ENCODE assay signal across 14 cellular contexts in the genomic region with DNA sequence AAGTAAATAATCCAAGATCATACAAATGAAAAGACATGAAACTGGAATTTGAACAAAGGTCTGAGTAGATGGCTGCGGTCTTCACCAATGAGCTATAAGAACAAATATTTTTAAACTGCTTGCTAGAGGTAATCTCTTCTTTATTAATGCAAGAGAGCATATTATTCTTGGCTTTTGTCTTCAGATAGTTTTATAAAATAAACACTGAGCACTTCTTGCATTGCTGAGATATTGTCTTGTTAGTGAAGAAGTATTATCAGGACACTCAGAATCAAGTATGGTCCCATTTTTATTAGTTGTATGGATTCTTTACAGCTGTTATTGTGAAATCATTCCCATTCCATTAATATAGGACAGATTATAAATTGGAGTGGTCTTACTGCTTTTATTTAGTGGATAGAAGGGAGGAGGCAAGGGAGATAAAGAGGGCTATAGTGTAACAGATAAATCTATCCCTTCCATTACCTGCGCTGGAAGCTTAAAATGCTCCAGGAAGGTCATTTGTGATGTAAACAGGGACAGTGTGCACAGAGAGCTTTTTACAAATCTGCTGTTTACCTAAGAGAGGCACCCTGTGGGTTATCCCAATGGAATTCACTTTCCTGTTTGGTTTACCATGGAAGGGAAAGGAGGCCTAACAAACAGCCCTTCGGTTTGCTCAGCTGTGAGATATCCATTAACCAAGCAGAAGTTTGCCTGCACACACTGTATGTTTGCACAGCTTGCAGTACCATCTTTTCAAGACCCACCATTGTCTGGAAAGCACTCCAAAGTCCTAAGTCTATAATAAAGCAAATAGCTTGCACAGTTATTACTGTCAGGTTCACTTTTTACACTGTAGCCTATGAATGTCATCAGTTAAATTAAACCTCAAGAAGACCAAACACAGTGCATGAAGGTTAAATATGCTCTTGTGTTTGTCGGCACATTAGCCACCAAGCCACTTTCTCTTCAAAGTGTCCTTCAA.
DNase-seq lines count a peak whose midpoint lies in the region; TF ChIP-seq lines count a peak whose summit lies in the region.
"Had no signal": no experiment of that assay in that cellular context is flagged by ENCODE, and none has a peak within 500 bp of the region (broad histone marks: within the 10 kb centered on the region; RNA-seq: fewer than 3 reads in every experiment).

No MANE protein-coding gene starts in this region.

- peaks cover 29% of the 10 kb centered on the region for H3K4me1 Mint-ChIP-seq in mesothelial cell of epicardium

- no peak overlapping the region for H3K4me3 ChIP-seq in H7 (ENCODE audit: insufficient read depth, low read depth, low read length)
- H3K4me3 ChIP-seq in thyroid gland (replicated peaks in 1 of 3) = no peak overlapping the region
- H3K4me3 ChIP-seq: adrenal gland, SJCRH30 had no signal

- WGBS in thyroid gland, 2 donors = 79 to 82% methylated on average over 4 of the region's 4 CpGs

- no peaks in the 10 kb centered on the region for H3K27me3 Mint-ChIP-seq in mesothelial cell of epicardium (ENCODE audit: low read depth)
- H3K27me3 Mint-ChIP-seq: stimulated activated naive CD8-positive, alpha-beta T cell treated with anti-CD3 and anti-CD28 coated beads, Interleukin-15, amount 100 ng/mL, for 72 hours had no signal

- H3K27ac Mint-ChIP-seq in mesothelial cell of epicardium = peak overlapping the region; percentile 18
- H3K27ac Mint-ChIP-seq: HFFc6; stimulated activated naive CD8-positive, alpha-beta T cell treated with anti-CD3 and anti-CD28 coated beads, Interleukin-15, amount 100 ng/mL, for 72 hours had no signal

- H3K27me3 ChIP-seq in H7 (ENCODE audit: control insufficient read depth, insufficient read depth, low read length) (no peaks in the 10 kb centered on the region), thyroid gland (no peaks in the 10 kb centered on the region)
- H3K27me3 ChIP-seq: adrenal gland, SJCRH30 had no signal

- H3K36me3 Mint-ChIP-seq in mesothelial cell of epicardium = no peaks in the 10 kb centered on the region

- intact Hi-C loops in thyroid gland (cut with DNase I) = no loop called here

- peaks cover 14% of the 10 kb centered on the region for H3K9me3 Mint-ChIP-seq in mesothelial cell of epicardium

- no peak overlapping the region for H3K27ac ChIP-seq in thyroid gland
- H3K27ac ChIP-seq: adrenal gland, SJCRH30 had no signal

- no peak for TF ChIP-seq CTCF in mesothelial cell of epicardium (IDR thresholded peaks at IDR 0.05; ENCODE audit: unreplicated experiment)
- TF ChIP-seq CTCF in thyroid gland (IDR thresholded peaks at IDR 0.05) = no peak

- H3K36me3 ChIP-seq in H7 (replicated peaks; ENCODE audit: control insufficient read depth, insufficient read depth, low read length) (no peaks in the 10 kb centered on the region), thyroid gland (no peaks in the 10 kb centered on the region)
- H3K36me3 ChIP-seq: adrenal gland, SJCRH30 had no signal

- in situ Hi-C loops in SK-MEL-5 (cut with HindIII; ENCODE audit: low pct_unique_long_range_greater_than_20kb, low sequenced_read_pairs) = no loop called here

- H3K4me1 ChIP-seq in thyroid gland = no peaks in the 10 kb centered on the region
- H3K4me1 ChIP-seq: adrenal gland, SJCRH30 had no signal

- no peak overlapping the region for H3K4me3 Mint-ChIP-seq in mesothelial cell of epicardium
- H3K4me3 Mint-ChIP-seq: HFFc6; stimulated activated naive CD8-positive, alpha-beta T cell treated with anti-CD3 and anti-CD28 coated beads, Interleukin-15, amount 100 ng/mL, for 72 hours had no signal

- no peak for TF ChIP-seq POLR2A in thyroid gland (IDR thresholded peaks at IDR 0.05)

- no peaks in the 10 kb centered on the region for H3K9me3 ChIP-seq in thyroid gland
- H3K9me3 ChIP-seq: adrenal gland, SJCRH30 had no signal

- DNase-seq in H7 = peak; percentile 4
- peak; percentile 90 for DNase-seq in NCI-H2029 (lab: John Stamatoyannopoulos, UW)
- peak; percentile 10 for DNase-seq in SK-MEL-5 (ENCODE audit: low read depth, low spot score)
- no peak for DNase-seq in mesothelial cell of epicardium (ENCODE audit: low spot score in 2 of 2, unreplicated experiment in 2 of 2)
- no peak for DNase-seq in thyroid gland
- no peak for DNase-seq in stimulated activated CD4-positive, alpha-beta T cell treated with anti-CD3 and anti-CD28 coated beads, Interleukin-4, amount 100 ng/mL, for 24 hours
- no peak for DNase-seq in GDM1 (lab: John Stamatoyannopoulos, UW)
- DNase-seq in LoVo (ENCODE audit: low spot score) = no peak
- DNase-seq: adrenal gland; HFFc6; NCI-H524; retina; SJCRH30; stimulated activated naive CD8-positive, alpha-beta T cell treated with anti-CD3 and anti-CD28 coated beads, Interleukin-15, amount 100 ng/mL, for 72 hours had no signal

Comparison
In these comparisons a context has a peak if more than half of its experiments do, and no peak if none do; other contexts are left out.
1. DNase-seq: peak in H7 (single experiment), NCI-H2029 (single experiment) and SK-MEL-5 (single experiment); none in mesothelial cell of epicardium (0 of 2), thyroid gland (0 of 2), stimulated activated CD4-positive, alpha-beta T cell treated with anti-CD3 and anti-CD28 coated beads, Interleukin-4, amount 100 ng/mL, for 24 hours (single experiment), GDM1 (single experiment) and LoVo (single experiment).